9 cellular contexts compared by ENCODE assay signal in genomic region chr20:4173142-4173541, GRCh38. TPM values are rescaled to one million over a fixed set of nuclear protein-coding genes. Genes with fewer than 3 reads are reported as not detected.
DNase-seq lines count a peak whose midpoint lies in the region; ATAC-seq and TF ChIP-seq lines count a peak whose summit lies in the region.
"Had no signal": no experiment of that assay in that cellular context is flagged by ENCODE, and none has a peak within 500 bp of the region (broad histone marks: within the 10 kb centered on the region; RNA-seq: fewer than 3 reads in every experiment).

No MANE protein-coding gene starts in this region.

- H3K27me3 ChIP-seq in SK-N-SH (ENCODE audit: insufficient read depth) = no peaks in the 10 kb centered on the region
- H3K27me3 ChIP-seq in CD8-positive, alpha-beta T cell (ENCODE audit: insufficient read depth, low read length) = no peaks in the 10 kb centered on the region

- intact Hi-C loops in CD8-positive, alpha-beta T cell (cut with DNase I, micrococcal nuclease) = no loop called here

- POLR2A ChIA-PET in SK-N-SH (lab: Yijun Ruan, JAX) = no interaction called here
- POLR2A ChIA-PET in CD8-positive, alpha-beta T cell (lab: Charles Lee) = no interaction called here

- no peak overlapping the region for H2AFZ ChIP-seq in SK-N-SH (ENCODE audit: low read depth)

- TF ChIP-seq EP300 in SK-N-SH (IDR thresholded peaks at IDR 0.05; ENCODE audit: borderline replicate concordance in 1 of 2, low read depth in 1 of 2, low read length in 1 of 2) = no peak

- DNase-seq in SK-N-SH (no peak), naive B cell (no peak), ureter (ENCODE audit: low spot score) (no peak)
- DNase-seq in CD8-positive, alpha-beta T cell = no peak
- DNase-seq in stimulated activated naive CD4-positive, alpha-beta T cell treated with Interleukin-2 at 50 U/mL for 16 hours (lab: John Stamatoyannopoulos, UW) = no peak

- no peak overlapping the region for H3K4me3 ChIP-seq in SK-N-SH (ENCODE audit: low read depth in 2 of 2, low read length in 1 of 2)
- no peak overlapping the region for H3K4me3 ChIP-seq in CD8-positive, alpha-beta T cell (ENCODE audit: low read depth, low read length)

- H3K4me2 ChIP-seq in SK-N-SH = no peak overlapping the region

- H3F3A ChIP-seq in SK-N-SH (replicated peaks; ENCODE audit: insufficient read depth) = peaks cover 9% of the 10 kb centered on the region

- H3K4me1 Mint-ChIP-seq in CD8-positive, alpha-beta T cell (ENCODE audit: low read depth) = peaks cover 37% of the 10 kb centered on the region
- peaks cover 9% of the 10 kb centered on the region for H3K4me1 Mint-ChIP-seq in activated T-helper 17 cell treated with anti-CD3 and anti-CD28 coated beads, Interleukin-2, amount 50 U/mL, for 72 hours
- H3K4me1 Mint-ChIP-seq in naive B cell = peaks cover 7 to 23% (median 10%) of the 10 kb centered on the region in 3 donors

- 0 out of 2 replicates have a peak, but pooled peaks cover 4% of the 10 kb centered on the region for H4K20me1 ChIP-seq in SK-N-SH (ENCODE audit: insufficient read depth)

- H3K36me3 Mint-ChIP-seq in CD8-positive, alpha-beta T cell = no peaks in the 10 kb centered on the region
- H3K36me3 Mint-ChIP-seq in activated T-helper 17 cell treated with anti-CD3 and anti-CD28 coated beads, Interleukin-2, amount 50 U/mL, for 72 hours (ENCODE audit: low read depth) = peaks cover 11% of the 10 kb centered on the region
- no peaks in the 10 kb centered on the region for H3K36me3 Mint-ChIP-seq in naive B cell

- no peaks in the 10 kb centered on the region for H3K9me3 ChIP-seq in SK-N-SH
- H3K9me3 ChIP-seq in CD8-positive, alpha-beta T cell (ENCODE audit: low read length) = no peaks in the 10 kb centered on the region

- WGBS in SK-N-SH (ENCODE audit: low lambda C conversion rate) = 72% methylated on average over 9 of the region's 9 CpGs

- peaks cover 32% of the 10 kb centered on the region for H3K79me2 ChIP-seq in SK-N-SH (ENCODE audit: insufficient read depth)

- H3K27me3 Mint-ChIP-seq in CD8-positive, alpha-beta T cell (ENCODE audit: low read depth) = no peaks in the 10 kb centered on the region
- H3K27me3 Mint-ChIP-seq in activated T-helper 17 cell treated with anti-CD3 and anti-CD28 coated beads, Interleukin-2, amount 50 U/mL, for 72 hours = no peaks in the 10 kb centered on the region
- H3K27me3 Mint-ChIP-seq in naive B cell = peaks cover 4 to 16% (median 9%) of the 10 kb centered on the region in 3 donors

- no peak overlapping the region for H3K27ac Mint-ChIP-seq in CD8-positive, alpha-beta T cell
- peak overlapping the region; percentile 64 for H3K27ac Mint-ChIP-seq in activated T-helper 17 cell treated with anti-CD3 and anti-CD28 coated beads, Interleukin-2, amount 50 U/mL, for 72 hours
- peak overlapping the region in 1 of 6 donors; percentile 67 for H3K27ac Mint-ChIP-seq in naive B cell
- H3K27ac Mint-ChIP-seq: activated T-cell treated with anti-CD3 and anti-CD28 coated beads, Interleukin-2, amount 50 U/mL, for 72 hours had no signal

- H3K4me1 ChIP-seq in SK-N-SH (ENCODE audit: control insufficient read depth in 1 of 2, insufficient read depth in 2 of 2, low read depth in 1 of 2, low read length in 1 of 2) = peaks cover 10 to 12% of the 10 kb centered on the region in 2 experiments; a peak in 2 of 4 replicates
- H3K4me1 ChIP-seq in CD8-positive, alpha-beta T cell (ENCODE audit: insufficient read depth, low read length) = peaks cover 27% of the 10 kb centered on the region

- no peak for TF ChIP-seq RAD21 in SK-N-SH (IDR thresholded peaks at IDR 0.05; ENCODE audit: low read length)

- ATAC-seq in SK-N-SH treated with all-trans-retinoic acid at 6 μM for 48 hours = no peak
- no peak for ATAC-seq in CD8-positive, alpha-beta T cell
- ATAC-seq in activated T-helper 17 cell treated with anti-CD3 and anti-CD28 coated beads, Interleukin-2, amount 50 U/mL, for 72 hours (replicated peaks) = no peak
- ATAC-seq in naive B cell (ENCODE audit: low read depth in 2 of 2) = no peak
- no peak for ATAC-seq in GM18873 (IDR thresholded peaks at IDR 0.05; ENCODE audit: low FRiP score, unreplicated experiment)

- no peaks in the 10 kb centered on the region for H3K9me3 Mint-ChIP-seq in CD8-positive, alpha-beta T cell
- no peaks in the 10 kb centered on the region for H3K9me3 Mint-ChIP-seq in activated T-helper 17 cell treated with anti-CD3 and anti-CD28 coated beads, Interleukin-2, amount 50 U/mL, for 72 hours
- peaks cover 0 to 10% (median 3%) of the 10 kb centered on the region in 7 donors for H3K9me3 Mint-ChIP-seq in naive B cell
- H3K9me3 Mint-ChIP-seq: activated T-cell treated with anti-CD3 and anti-CD28 coated beads, Interleukin-2, amount 50 U/mL, for 72 hours had no signal

- peak overlapping the region; percentile 48 for H3K4me3 Mint-ChIP-seq in CD8-positive, alpha-beta T cell
- H3K4me3 Mint-ChIP-seq in activated T-helper 17 cell treated with anti-CD3 and anti-CD28 coated beads, Interleukin-2, amount 50 U/mL, for 72 hours = peak overlapping the region; percentile 71
- H3K4me3 Mint-ChIP-seq in naive B cell = peak overlapping the region; percentile 44 to 86 (median 60)

- CTCF ChIA-PET in SK-N-SH (lab: Yijun Ruan, JAX) = interaction anchor here (0.6 to 1.5 kb wide), 7 partner anchors 14 to 83 kb away, joined by 3 to 4 read pairs (median 3); no protein-coding TSS in a partner anchor
- CTCF ChIA-PET in CD8-positive, alpha-beta T cell (lab: Charles Lee) = interaction anchor here (0.6 to 1.0 kb wide), 3 partner anchors 12 to 496 kb away, joined by 3 to 5 read pairs (median 3); no protein-coding TSS in a partner anchor

- no peaks in the 10 kb centered on the region for H3K9me2 ChIP-seq in SK-N-SH

- no peak overlapping the region for H3K27ac ChIP-seq in SK-N-SH (ENCODE audit: low read depth in 2 of 2, low read length in 1 of 2)
- H3K27ac ChIP-seq in CD8-positive, alpha-beta T cell (ENCODE audit: low read depth, low read length) = no peak overlapping the region

- H3K36me3 ChIP-seq in SK-N-SH (replicated peaks in 1 of 2; ENCODE audit: control insufficient read depth in 1 of 2, insufficient read depth in 2 of 2, low read length in 1 of 2) = peaks cover 5 to 20% of the 10 kb centered on the region in 2 experiments
- H3K36me3 ChIP-seq in CD8-positive, alpha-beta T cell (ENCODE audit: insufficient read depth, low read length) = no peaks in the 10 kb centered on the region

- no peak overlapping the region for H3K9ac ChIP-seq in SK-N-SH

- 0 out of 2 replicates have a peak, but pooled peaks have one; percentile 10 for TF ChIP-seq CTCF in SK-N-SH (IDR thresholded peaks at IDR 0.05)
- TF ChIP-seq CTCF in CD8-positive, alpha-beta T cell (IDR thresholded peaks at IDR 0.05) = no peak

TF ChIP-seq in SK-N-SH, 30 proteins besides CTCF, POLR2A, EP300 and RAD21 (continues in another document):
- TF ChIP-seq MAX (IDR thresholded peaks at IDR 0.05; ENCODE audit: low read depth) (no peak), MEF2A (IDR thresholded peaks at IDR 0.05; ENCODE audit: borderline replicate concordance, low read depth) (no peak), SIN3A (IDR thresholded peaks at IDR 0.05; ENCODE audit: borderline replicate concordance, low read depth, low read length) (no peak), FOXM1 (IDR thresholded peaks at IDR 0.05; ENCODE audit: low read depth) (no peak), GATA2 (CRISPR knock-in tag; IDR thresholded peaks at IDR 0.05) (no peak), USF1 (IDR thresholded peaks at IDR 0.05; ENCODE audit: borderline replicate concordance, low read depth) (no peak), CHD2 (IDR thresholded peaks at IDR 0.05; ENCODE audit: low read length, partially characterized antibody) (no peak), TEAD4 (IDR thresholded peaks at IDR 0.05; ENCODE audit: borderline replicate concordance, insufficient read depth) (no peak), RFX5 (IDR thresholded peaks at IDR 0.05; ENCODE audit: low read length) (no peak)

TF ChIP-seq in SK-N-SH treated with all-trans-retinoic acid at 6 μM for 48 hours, 23 proteins besides CTCF, POLR2A, EP300 and RAD21:
- TF ChIP-seq CSDC2 (CRISPR knock-in tag; IDR thresholded peaks at IDR 0.05) (no peak), GLIS3 (CRISPR knock-in tag; IDR thresholded peaks at IDR 0.05) (no peak), PATZ1 (CRISPR knock-in tag; IDR thresholded peaks at IDR 0.05; ENCODE audit: borderline replicate concordance) (no peak), TOX (CRISPR knock-in tag; IDR thresholded peaks at IDR 0.05; ENCODE audit: borderline replicate concordance) (no peak), SNAI2 (CRISPR knock-in tag; IDR thresholded peaks at IDR 0.05) (no peak), TCF4 (CRISPR knock-in tag; IDR thresholded peaks at IDR 0.05; ENCODE audit: borderline replicate concordance) (no peak), ARNTL (CRISPR knock-in tag; IDR thresholded peaks at IDR 0.05; ENCODE audit: borderline replicate concordance, low read depth) (no peak), ZNF565 (CRISPR knock-in tag; conservative IDR thresholded peaks at IDR 0.05; ENCODE audit: low read depth) (no peak)

RNA-seq across cellular contexts. Expression of gene SMOX, which starts 24.5 kb away (rescaled TPM):
- 7.6 and 17.2 TPM in 2 replicates for polyA plus RNA-seq in SK-N-SH (2012; rRNA removed)
- 8.3 and 10.4 TPM in 2 replicates for polyA plus RNA-seq in SK-N-SH (2012; cell fraction: cytosol; rRNA removed)
- polyA plus RNA-seq in SK-N-SH (2012; cell fraction: nucleus; rRNA removed) = 27.9 and 36.1 TPM in 2 replicates
- total RNA-seq in CD8-positive, alpha-beta T cell = under 1 TPM; 0.50 to 0.52 TPM
- total RNA-seq in activated T-helper 17 cell treated with anti-CD3 and anti-CD28 coated beads, Interleukin-2, amount 50 U/mL, for 72 hours = 10 to 100 TPM in 1 of 2 donors, 1 to 10 TPM in 1; 8.3 to 19.9 TPM
- 1 to 10 TPM in 4 of 6 donors, under 1 TPM in 1, not detected in 1; 0.22 to 3.3 (median 1.3) TPM for polyA plus RNA-seq in naive B cell (ENCODE audit: low read depth in 6 of 6)
- total RNA-seq in ureter = 8.4 TPM
